In the genomic region with DNA sequence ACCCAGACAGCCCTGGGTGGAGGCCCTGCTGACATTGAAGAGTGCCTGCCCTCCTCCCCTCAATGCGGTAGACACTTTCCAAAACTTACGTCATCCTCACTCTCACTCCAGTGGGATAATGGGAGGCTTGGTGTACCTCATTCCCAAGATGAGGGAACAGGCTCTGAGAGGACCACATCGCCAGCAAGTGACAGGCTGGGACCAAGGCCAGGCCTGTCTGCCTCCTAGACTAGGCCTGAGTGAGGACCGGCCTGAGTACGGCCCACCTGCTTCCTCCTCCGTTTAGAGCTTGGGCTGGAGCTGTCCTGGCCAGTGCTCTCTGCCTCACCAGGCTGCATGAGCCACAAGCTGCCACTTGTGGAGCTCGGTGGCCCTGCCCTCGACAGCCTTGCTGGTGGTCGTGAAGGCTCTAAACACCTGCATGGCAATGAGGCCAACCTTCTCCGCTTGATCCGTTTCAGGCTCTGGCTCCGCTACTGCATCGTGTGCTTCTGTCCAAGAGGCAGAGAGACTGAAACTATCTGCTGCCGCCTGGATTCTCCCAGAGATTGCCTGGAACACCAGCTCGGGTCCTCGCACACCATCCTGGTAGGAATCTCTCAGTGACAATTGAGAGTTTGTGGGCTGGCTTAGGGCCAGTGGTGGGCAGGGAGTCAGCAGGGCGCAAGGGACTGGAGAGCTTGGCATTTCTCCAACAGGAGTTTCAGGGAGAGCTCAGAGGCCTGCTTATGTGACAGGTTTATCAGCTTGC, we compare ENCODE assay signal across 8 cellular contexts. TPM values are rescaled to one million over a fixed set of nuclear protein-coding genes. Genes with fewer than 3 reads are reported as not detected.
A peak's percentile ranks its signal among the peaks of the same experiment; 100 is the strongest.
DNase-seq lines count a peak whose midpoint lies in the region; ATAC-seq and TF ChIP-seq lines count a peak whose summit lies in the region.

No MANE protein-coding gene starts in this region.

- ATAC-seq in activated T-helper 17 cell treated with anti-CD3 and anti-CD28 coated beads, Interleukin-2, amount 50 U/mL, for 72 hours (replicated peaks), result no peak
- ATAC-seq in HG02588 (IDR thresholded peaks at IDR 0.05; ENCODE audit: unreplicated experiment), result no peak

- H3K27me3 Mint-ChIP-seq in brain (no peaks in the 10 kb centered on the region), mesothelial cell of epicardium (ENCODE audit: low read depth) (no peaks in the 10 kb centered on the region)
- H3K27me3 Mint-ChIP-seq in activated T-helper 17 cell treated with anti-CD3 and anti-CD28 coated beads, Interleukin-2, amount 50 U/mL, for 72 hours, result no peaks in the 10 kb centered on the region

- DNase-seq in AG10803 (ENCODE audit: low read depth), result peak; percentile 22
- peak; percentile 91 for DNase-seq in NCI-H1092 treated with DMSO at 0.1 percent for 48 hours (lab: John Stamatoyannopoulos, UW)
- DNase-seq in mesothelial cell of epicardium (ENCODE audit: low spot score in 2 of 2, unreplicated experiment in 2 of 2), result no peak
- DNase-seq in SKM-1 treated with dmso at 0.1 percent for 144 hours (lab: John Stamatoyannopoulos, UW; ENCODE audit: unreplicated experiment), result no peak
- no peak for DNase-seq in hypothalamus (lab: John Stamatoyannopoulos, UW)

- peaks cover 20% of the 10 kb centered on the region for H3K4me1 Mint-ChIP-seq in brain
- H3K4me1 Mint-ChIP-seq in mesothelial cell of epicardium, result peaks cover 38% of the 10 kb centered on the region
- no peaks in the 10 kb centered on the region for H3K4me1 Mint-ChIP-seq in activated T-helper 17 cell treated with anti-CD3 and anti-CD28 coated beads, Interleukin-2, amount 50 U/mL, for 72 hours

- H3K4me3 Mint-ChIP-seq in brain (peak overlapping the region in 1 of 5 experiments; percentile 53), mesothelial cell of epicardium (no peak overlapping the region)
- no peak overlapping the region for H3K4me3 Mint-ChIP-seq in activated T-helper 17 cell treated with anti-CD3 and anti-CD28 coated beads, Interleukin-2, amount 50 U/mL, for 72 hours

- TF ChIP-seq CTCF in AG10803 (conservative IDR thresholded peaks at IDR 0.05; ENCODE audit: low read length), result no peak
- no peak for TF ChIP-seq CTCF in brain (conservative IDR thresholded peaks at IDR 0.05)
- no peak for TF ChIP-seq CTCF in mesothelial cell of epicardium (IDR thresholded peaks at IDR 0.05; ENCODE audit: unreplicated experiment)

- H3K9me3 Mint-ChIP-seq in brain, result no peaks in the 10 kb centered on the region
- peaks cover 4% of the 10 kb centered on the region for H3K9me3 Mint-ChIP-seq in mesothelial cell of epicardium
- H3K9me3 Mint-ChIP-seq in activated T-helper 17 cell treated with anti-CD3 and anti-CD28 coated beads, Interleukin-2, amount 50 U/mL, for 72 hours, result no peaks in the 10 kb centered on the region

- H3K36me3 Mint-ChIP-seq in brain (no peaks in the 10 kb centered on the region), mesothelial cell of epicardium (no peaks in the 10 kb centered on the region)
- H3K36me3 Mint-ChIP-seq in activated T-helper 17 cell treated with anti-CD3 and anti-CD28 coated beads, Interleukin-2, amount 50 U/mL, for 72 hours (ENCODE audit: low read depth), result no peaks in the 10 kb centered on the region

- H3K4me3 ChIP-seq in AG10803 (ENCODE audit: low read length), result no peak overlapping the region

- peak overlapping the region; percentile 69 to 95 (median 82) for H3K27ac Mint-ChIP-seq in brain
- H3K27ac Mint-ChIP-seq in mesothelial cell of epicardium, result peak overlapping the region; percentile 93
- no peak overlapping the region for H3K27ac Mint-ChIP-seq in activated T-helper 17 cell treated with anti-CD3 and anti-CD28 coated beads, Interleukin-2, amount 50 U/mL, for 72 hours

RNA-seq across cellular contexts. Expression of gene LRRC75B, which starts 9.5 kb away (rescaled TPM):
- 14.5 TPM for polyA plus RNA-seq in brain (ENCODE audit: insufficient read depth, low read depth, low replicate concordance)
- total RNA-seq in mesothelial cell of epicardium, result 28.7 to 32.5 TPM (median 30.8 TPM) in 3 replicates
- 1 to 10 TPM; 1.1 to 2.3 TPM for total RNA-seq in activated T-helper 17 cell treated with anti-CD3 and anti-CD28 coated beads, Interleukin-2, amount 50 U/mL, for 72 hours

RNA-seq across cellular contexts. Expression of gene GGT1, which starts 19.6 kb away (rescaled TPM):
- 5.1 TPM for polyA plus RNA-seq in brain (ENCODE audit: insufficient read depth, low read depth, low replicate concordance)
- 16.1 to 18.2 TPM (median 17.5 TPM) in 3 replicates for total RNA-seq in mesothelial cell of epicardium
- 100 to 1,000 TPM in 1 of 2 donors, 10 to 100 TPM in 1; 82.4 to 122 TPM for total RNA-seq in activated T-helper 17 cell treated with anti-CD3 and anti-CD28 coated beads, Interleukin-2, amount 50 U/mL, for 72 hours

RNA-seq across cellular contexts. Expression of gene SNRPD3, which starts 27.6 kb away (rescaled TPM):
- 130 TPM for polyA plus RNA-seq in brain (ENCODE audit: insufficient read depth, low read depth, low replicate concordance)
- total RNA-seq in mesothelial cell of epicardium, result 95.1 to 110 TPM (median 102 TPM) in 3 replicates
- total RNA-seq in activated T-helper 17 cell treated with anti-CD3 and anti-CD28 coated beads, Interleukin-2, amount 50 U/mL, for 72 hours, result 100 to 1,000 TPM in 1 of 2 donors, 10 to 100 TPM in 1; 81.1 to 128 TPM

RNA-seq across cellular contexts. Expression of gene GUCD1, which starts 28.5 kb away (rescaled TPM):
- 91.5 TPM for polyA plus RNA-seq in brain (ENCODE audit: insufficient read depth, low read depth, low replicate concordance)
- total RNA-seq in mesothelial cell of epicardium, result 79.4 to 83.6 TPM (median 83.2 TPM) in 3 replicates
- total RNA-seq in activated T-helper 17 cell treated with anti-CD3 and anti-CD28 coated beads, Interleukin-2, amount 50 U/mL, for 72 hours, result 100 to 1,000 TPM in 1 of 2 donors, 10 to 100 TPM in 1; 90.4 to 158 TPM

Comparison
In these comparisons a context has a peak if more than half of its experiments do, and no peak if none do; other contexts are left out.
1. DNase-seq: peak in AG10803 (single experiment) and NCI-H1092 treated with DMSO at 0.1 percent for 48 hours (single experiment); none in mesothelial cell of epicardium (0 of 2), SKM-1 treated with dmso at 0.1 percent for 144 hours (single experiment) and hypothalamus (0 of 51).